Comparison of ENCODE assay signal across 25 cellular contexts in genomic region chr11:130832571-130833432, GRCh38.
DNase-seq lines count a peak whose midpoint lies in the region; ATAC-seq and TF ChIP-seq lines count a peak whose summit lies in the region.
"Had no signal": no experiment of that assay in that cellular context is flagged by ENCODE, and none has a peak within 500 bp of the region (broad histone marks: within the 10 kb centered on the region; RNA-seq: fewer than 3 reads in every experiment).

No MANE protein-coding gene starts in this region.

- H3K4me1 ChIP-seq in Panc1 (ENCODE audit: control insufficient read depth, insufficient read depth, low read length) (peaks cover 13% of the 10 kb centered on the region), mucosa of descending colon (ENCODE audit: low read depth) (no peaks in the 10 kb centered on the region), body of pancreas (no peaks in the 10 kb centered on the region)
- H3K4me1 ChIP-seq: BLaER1 treated with 17β-estradiol and CSF1 and Interleukin-3, amounts not matched to agents 10 nM and 100 nM; colonic mucosa; Peyer's patch had no signal

- CTCF ChIA-PET in Panc1 (lab: Charles Lee): interaction anchor here (0.6 kb wide), 1 partner anchor 408 kb away, joined by 5 read pairs; no protein-coding TSS in a partner anchor

- TF ChIP-seq CTCF in Panc1 (IDR thresholded peaks at IDR 0.05) (no peak), mucosa of descending colon (IDR thresholded peaks at IDR 0.05) (no peak), body of pancreas (IDR thresholded peaks at IDR 0.05) (no peak)

- H3K9me3 ChIP-seq in Panc1 (ENCODE audit: control insufficient read depth, insufficient read depth, low read depth, low read length): peaks cover 9% of the 10 kb centered on the region; the same call in 1 of the 2 replicates
- no peaks in the 10 kb centered on the region for H3K9me3 ChIP-seq in mucosa of descending colon
- H3K9me3 ChIP-seq in body of pancreas: no peaks in the 10 kb centered on the region
- H3K9me3 ChIP-seq: colonic mucosa, Peyer's patch, upper lobe of right lung had no signal

- no peak overlapping the region for H3K4me3 ChIP-seq in Panc1 (ENCODE audit: low read depth in 2 of 2, low read length in 2 of 2)
- no peak overlapping the region for H3K4me3 ChIP-seq in mucosa of descending colon
- H3K4me3 ChIP-seq in body of pancreas: no peak overlapping the region
- H3K4me3 ChIP-seq: BLaER1 treated with 17β-estradiol and CSF1 and Interleukin-3, amounts not matched to agents 10 nM and 100 nM; breast epithelium; colonic mucosa; MG63; Peyer's patch; upper lobe of right lung had no signal

- BruUV-seq in Panc1 (replicated peaks; lab: Mats Ljungman, UMichigan): no TSS peak

- TF ChIP-seq POLR2A in body of pancreas (IDR thresholded peaks at IDR 0.05): no peak

- in situ Hi-C loops in Panc1 (cut with HindIII; ENCODE audit: low pct_unique_long_range_greater_than_20kb, low sequenced_read_pairs): no loop called here

- ATAC-seq in Panc1 (no peak), mucosa of descending colon (no peak), body of pancreas (no peak)
- ATAC-seq: effector memory CD8-positive, alpha-beta T cell; T-cell; upper lobe of right lung had no signal

- H3K27me3 ChIP-seq in Panc1 (ENCODE audit: control insufficient read depth, insufficient read depth, low read length): no peaks in the 10 kb centered on the region
- no peaks in the 10 kb centered on the region for H3K27me3 ChIP-seq in body of pancreas
- H3K27me3 ChIP-seq: BLaER1 treated with 17β-estradiol and CSF1 and Interleukin-3, amounts not matched to agents 10 nM and 100 nM; breast epithelium; colonic mucosa; MG63; Peyer's patch; upper lobe of right lung had no signal

- 81 to 86% methylated on average over 9 of the region's 9 CpGs for WGBS in body of pancreas, 2 donors

- peak overlapping the region; percentile 25; the same call in 1 of the 2 replicates for H3K27ac ChIP-seq in Panc1 (ENCODE audit: low read length)
- no peak overlapping the region for H3K27ac ChIP-seq in body of pancreas
- H3K27ac ChIP-seq: BLaER1 treated with 17β-estradiol and CSF1 and Interleukin-3, amounts not matched to agents 10 nM and 100 nM; colonic mucosa; Peyer's patch; upper lobe of right lung had no signal

- H3K36me3 ChIP-seq in Panc1 (ENCODE audit: control insufficient read depth, insufficient read depth, low read length) (no peaks in the 10 kb centered on the region), mucosa of descending colon (ENCODE audit: low read depth) (no peaks in the 10 kb centered on the region), body of pancreas (replicated peaks in 1 of 2; ENCODE audit: insufficient read depth in 1 of 2, low read depth in 2 of 2) (no peaks in the 10 kb centered on the region)
- H3K36me3 ChIP-seq: BLaER1 treated with 17β-estradiol and CSF1 and Interleukin-3, amounts not matched to agents 10 nM and 100 nM; breast epithelium; colonic mucosa; MG63; Peyer's patch; upper lobe of right lung had no signal

- DNase-seq in EL (peak; percentile 35), Panc1 (ENCODE audit: low read depth, low spot score) (no peak), fibroblast of gingiva (ENCODE audit: low read depth) (peak; percentile 87), retina (peak; percentile 54), GF-D8 (lab: John Stamatoyannopoulos, UW) (no peak), mucosa of descending colon (no peak), body of pancreas (no peak), foreskin melanocyte (no peak)
- DNase-seq: activated CD4-positive, alpha-beta memory T cell treated with anti-CD3 and anti-CD28 coated beads, Interleukin-2, amount 10 ng/mL, durations not matched to agents 7 days and 5 days; activated effector memory CD4-positive, alpha-beta T cell treated with Interleukin-2 at 50 U/mL for 16 hours; colonic mucosa; DND-41; effector memory CD8-positive, alpha-beta T cell; MG63; NCI-H1417 treated with DMSO at 0.1 percent for 48 hours; NCI-H2107; Peyer's patch; SIG-M5; small intestine; stimulated activated CD4-positive, alpha-beta T cell treated with anti-CD3 and anti-CD28 coated beads, Interleukin-2, amount 100 ng/mL, for 24 hours; substantia nigra; T-cell; upper lobe of right lung had no signal

- intact Hi-C loops in Panc1 (cut with micrococcal nuclease; ENCODE audit: unreplicated experiment): no loop called here
- intact Hi-C loops in mucosa of descending colon (cut with DNase I, micrococcal nuclease): no loop called here
- intact Hi-C loops in body of pancreas (cut with DNase I): no loop called here

- POLR2A ChIA-PET in Panc1 (lab: Charles Lee): interaction anchor here (0.6 kb wide), 1 partner anchor 47 kb away, joined by 3 read pairs; no protein-coding TSS in a partner anchor

Comparison
In these comparisons a context has a peak if more than half of its experiments do, and no peak if none do; other contexts are left out.
1. DNase-seq: peak in EL (single experiment), fibroblast of gingiva (single experiment) and retina (single experiment); none in Panc1 (single experiment), GF-D8 (single experiment), mucosa of descending colon (0 of 3), body of pancreas (0 of 4) and foreskin melanocyte (single experiment).